ENCODE assay signal across 19 cellular contexts in the genomic region with DNA sequence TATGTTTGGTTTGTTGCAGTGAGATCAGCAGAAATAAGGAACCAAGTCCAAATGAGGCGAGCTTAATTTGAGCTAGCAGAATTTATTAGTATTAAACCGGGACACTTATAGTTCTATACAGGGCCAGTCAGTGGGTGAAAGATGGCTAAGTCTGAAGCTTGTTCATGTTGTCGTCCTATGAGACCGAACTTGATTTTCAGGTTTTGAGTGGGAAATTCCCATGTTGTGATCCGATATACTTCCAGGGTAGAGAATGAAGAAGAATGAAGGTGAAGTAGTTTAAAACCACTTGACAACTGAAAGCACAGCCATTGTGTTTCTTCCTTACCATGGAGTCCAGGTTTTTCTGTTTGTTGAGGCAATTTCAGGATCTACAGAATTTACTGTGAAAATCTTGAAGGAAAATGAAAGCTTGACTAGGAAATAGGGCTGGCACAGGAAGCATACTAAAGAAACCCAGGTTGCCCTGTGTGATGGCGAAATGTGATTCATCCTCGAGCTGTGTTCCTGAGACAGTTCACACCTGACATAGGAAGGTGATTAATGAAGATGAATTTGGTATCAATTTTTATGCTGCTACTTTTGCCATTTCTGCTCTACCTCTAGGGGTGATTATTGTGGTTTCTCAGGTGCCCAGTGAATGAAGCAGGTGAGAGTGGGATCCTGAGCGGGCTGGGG. TPM values are rescaled to one million over a fixed set of nuclear protein-coding genes. Genes with fewer than 3 reads are reported as not detected.
DNase-seq lines count a peak whose midpoint lies in the region; ATAC-seq, FAIRE-seq and TF ChIP-seq lines count a peak whose summit lies in the region.
"Had no signal": no experiment of that assay in that cellular context is flagged by ENCODE, and none has a peak within 500 bp of the region (broad histone marks: within the 10 kb centered on the region; RNA-seq: fewer than 3 reads in every experiment).

No MANE protein-coding gene starts in this region.

- H2AFZ ChIP-seq in astrocyte (ENCODE audit: low read depth, low read length), result no peak overlapping the region

- CTCF ChIA-PET in CD4-positive, alpha-beta T cell (lab: Charles Lee), result interaction anchor here (0.6 to 4.5 kb wide), 5 partner anchors 9 to 196 kb away, joined by 3 to 18 read pairs (median 9); no protein-coding TSS in a partner anchor

- peaks cover 2% of the 10 kb centered on the region for H3K9me3 Mint-ChIP-seq in CD4-positive, alpha-beta T cell
- peaks cover 7% of the 10 kb centered on the region for H3K9me3 Mint-ChIP-seq in astrocyte (ENCODE audit: unreplicated experiment)
- H3K9me3 Mint-ChIP-seq: activated T-helper 2 cell treated with anti-CD3 and anti-CD28 coated beads, Interferon-gamma antibody, Interleukin-2, Interleukin-4, amounts not matched to agents 10 μg/mL and 5 μg/mL and 100 μg/mL, durations not matched to agents 14 hours and 24 hours and 36 hours had no signal

- no peak overlapping the region for H3K9ac ChIP-seq in astrocyte (ENCODE audit: low read length)

- no peak for DNase-seq in CD4-positive, alpha-beta T cell
- DNase-seq in DMS79 (lab: John Stamatoyannopoulos, UW) (peak; percentile 41), astrocyte (ENCODE audit: low read depth) (no peak), mucosa of descending colon (no peak), NCI-H524 (lab: John Stamatoyannopoulos, UW) (no peak), HuH-7 (ENCODE audit: low spot score) (no peak), thyroid gland (no peak)
- DNase-seq: activated CD4-positive, CD25-positive, alpha-beta regulatory T cell treated with anti-CD3 and anti-CD28 coated beads, Interleukin-2, amount 50 U/mL, for 72 hours; gastrocnemius medialis; GDM1; GOT3; NCI-H1417; NCI-H526; retina; T-helper 1 cell had no signal

- POLR2A ChIA-PET in CD4-positive, alpha-beta T cell (lab: Charles Lee), result interaction anchor here (1.0 to 3.9 kb wide), 7 partner anchors 10 to 98 kb away, joined by 3 to 30 read pairs (median 4); no protein-coding TSS in a partner anchor

- no peak for TF ChIP-seq POLR2A in thyroid gland (IDR thresholded peaks at IDR 0.05)

- H3K27me3 Mint-ChIP-seq in CD4-positive, alpha-beta T cell, result no peaks in the 10 kb centered on the region
- H3K27me3 Mint-ChIP-seq in astrocyte (ENCODE audit: low read depth, unreplicated experiment), result no peaks in the 10 kb centered on the region

- H3K27ac ChIP-seq in CD4-positive, alpha-beta T cell (ENCODE audit: low read depth, low read length), result no peak overlapping the region
- no peak overlapping the region for H3K27ac ChIP-seq in astrocyte (ENCODE audit: low read depth, low read length)
- H3K27ac ChIP-seq in thyroid gland, result no peak overlapping the region
- H3K27ac ChIP-seq: gastrocnemius medialis had no signal

- H3K27me3 ChIP-seq in CD4-positive, alpha-beta T cell (ENCODE audit: control insufficient read depth, insufficient read depth, low read length), result no peaks in the 10 kb centered on the region
- H3K27me3 ChIP-seq in astrocyte (ENCODE audit: insufficient read depth, low read length), result no peaks in the 10 kb centered on the region
- H3K27me3 ChIP-seq in thyroid gland, result no peaks in the 10 kb centered on the region
- H3K27me3 ChIP-seq: gastrocnemius medialis had no signal

- H3K4me1 Mint-ChIP-seq in CD4-positive, alpha-beta T cell (ENCODE audit: low read depth), result peaks cover 76% of the 10 kb centered on the region
- H3K4me1 Mint-ChIP-seq in astrocyte (ENCODE audit: low read depth, unreplicated experiment), result peaks cover 28% of the 10 kb centered on the region

- peaks cover 11% of the 10 kb centered on the region for H3K79me2 ChIP-seq in astrocyte (ENCODE audit: insufficient read depth, low read length)

- no peak for FAIRE-seq in astrocyte (lab: Jason Lieb, UNC)
- FAIRE-seq: GM18507, RCC 7860 had no signal

- H3K4me2 ChIP-seq in astrocyte (ENCODE audit: low read length), result no peak overlapping the region

- H3K4me1 ChIP-seq in astrocyte (ENCODE audit: insufficient read depth, low read length) (no peaks in the 10 kb centered on the region), mucosa of descending colon (ENCODE audit: low read depth) (peaks cover 13% of the 10 kb centered on the region), thyroid gland (peaks cover 5 to 9% of the 10 kb centered on the region in 2 donors)

- peak overlapping the region; percentile 61 for H3K4me3 Mint-ChIP-seq in CD4-positive, alpha-beta T cell
- peak overlapping the region; percentile 28 for H3K4me3 Mint-ChIP-seq in astrocyte (ENCODE audit: unreplicated experiment)

- no peak for TF ChIP-seq CTCF in CD4-positive, alpha-beta T cell (IDR thresholded peaks at IDR 0.05)
- TF ChIP-seq CTCF in astrocyte (IDR thresholded peaks at IDR 0.05; ENCODE audit: insufficient read depth, low read depth, low read length), result no peak
- no peak for TF ChIP-seq CTCF in mucosa of descending colon (IDR thresholded peaks at IDR 0.05)
- no peak for TF ChIP-seq CTCF in thyroid gland (IDR thresholded peaks at IDR 0.05)

- H3K36me3 ChIP-seq in astrocyte (ENCODE audit: insufficient read depth, low read length) (no peaks in the 10 kb centered on the region), mucosa of descending colon (ENCODE audit: low read depth) (no peaks in the 10 kb centered on the region), thyroid gland (no peaks in the 10 kb centered on the region)
- H3K36me3 ChIP-seq: gastrocnemius medialis had no signal

- 65 to 66% methylated on average over 8 of the region's 8 CpGs for WGBS in thyroid gland, 2 donors

- H3K27ac Mint-ChIP-seq in CD4-positive, alpha-beta T cell, result peak overlapping the region; percentile 87
- no peak overlapping the region for H3K27ac Mint-ChIP-seq in astrocyte (ENCODE audit: unreplicated experiment)
- H3K27ac Mint-ChIP-seq: activated T-helper 2 cell treated with anti-CD3 and anti-CD28 coated beads, Interferon-gamma antibody, Interleukin-2, Interleukin-4, amounts not matched to agents 10 μg/mL and 5 μg/mL and 100 μg/mL, durations not matched to agents 14 hours and 24 hours and 36 hours had no signal

- no peaks in the 10 kb centered on the region for H3K9me3 ChIP-seq in CD4-positive, alpha-beta T cell (ENCODE audit: control insufficient read depth, low read length)
- H3K9me3 ChIP-seq in astrocyte (ENCODE audit: insufficient read depth, low read depth, low read length) (no peaks in the 10 kb centered on the region), mucosa of descending colon (no peaks in the 10 kb centered on the region), thyroid gland (no peaks in the 10 kb centered on the region)
- H3K9me3 ChIP-seq: gastrocnemius medialis had no signal

- intact Hi-C loops in CD4-positive, alpha-beta T cell (cut with DNase I, micrococcal nuclease), result loop anchor here in 1 of 2 experiments (5.0 kb wide), 1 partner anchor 34 kb away; no protein-coding TSS in a partner anchor
- intact Hi-C loops in mucosa of descending colon (cut with DNase I, micrococcal nuclease) (no loop called here), thyroid gland (cut with DNase I) (no loop called here)

- peaks cover 9% of the 10 kb centered on the region for H3K36me3 Mint-ChIP-seq in CD4-positive, alpha-beta T cell (ENCODE audit: low read depth)
- peaks cover 17% of the 10 kb centered on the region for H3K36me3 Mint-ChIP-seq in astrocyte (ENCODE audit: low read depth, unreplicated experiment)

- H3K4me3 ChIP-seq in astrocyte (ENCODE audit: insufficient read depth, low read depth, low read length) (no peak overlapping the region), mucosa of descending colon (no peak overlapping the region), thyroid gland (replicated peaks in 1 of 3) (no peak overlapping the region)
- H3K4me3 ChIP-seq: gastrocnemius medialis had no signal

- peaks cover 29% of the 10 kb centered on the region for H4K20me1 ChIP-seq in astrocyte (ENCODE audit: insufficient read depth, low read length)

- no peak for ATAC-seq in CD4-positive, alpha-beta T cell (ENCODE audit: poor library complexity)
- peak; percentile 20 for ATAC-seq in mucosa of descending colon
- no peak for ATAC-seq in GM19395 (IDR thresholded peaks at IDR 0.05; ENCODE audit: unreplicated experiment)
- ATAC-seq: gastrocnemius medialis had no signal

RNA-seq across cellular contexts. Expression of gene MGAT5, which starts 37.6 kb away (rescaled TPM):
- total RNA-seq in CD4-positive, alpha-beta T cell, result 10 to 100 TPM; 77.5 to 77.8 TPM
- total RNA-seq in astrocyte (78.6 and 80.2 TPM in 2 replicates), mucosa of descending colon (10 to 100 TPM; 56.5 to 75.5 (median 69.7) TPM), thyroid gland (10 to 100 TPM; 47.5 to 64.4 (median 50.4) TPM)
